ENCODE assay signal across 16 cellular contexts in genomic region chr1:179818260-179818659, GRCh38.
"Had no signal": no experiment of that assay in that cellular context is flagged by ENCODE, and none has a peak within 500 bp of the region (broad histone marks: within the 10 kb centered on the region; RNA-seq: fewer than 3 reads in every experiment).

No MANE protein-coding gene starts in this region.

- H2AFZ ChIP-seq: hepatocyte had no signal

- H3K4me3 ChIP-seq: hepatocyte, lung, prostate gland, right lobe of liver, spleen, thyroid gland had no signal

- H3K79me2 ChIP-seq: hepatocyte had no signal

- DNase-seq: activated CD4-positive, alpha-beta T cell treated with anti-CD3 and anti-CD28 coated beads, Interleukin-2, amount 50 U/mL, for 1 hour; activated CD8-positive, alpha-beta memory T cell treated with anti-CD3 and anti-CD28 coated beads for 24 hours; activated CD8-positive, alpha-beta memory T cell treated with anti-CD3 and anti-CD28 coated beads, Interleukin-2, amount 50 U/mL, for 48 hours; activated gamma-delta T cell; activated T-cell treated with anti-CD3 and anti-CD28 coated beads, Interleukin-2, amount 50 U/mL, for 48 hours; cerebellar nuclear complex; effector CD8-positive, alpha-beta T cell; right lobe of liver; stimulated activated naive B cell treated with anti-CD40 and anti-IgM and Interleukin-4, amounts not matched to agents 10 μg/mL and 1 μg/mL and 100 μg/mL, for 72 hours; T-helper 1 cell; T-helper 9 cell; thyroid gland had no signal

- H3K36me3 ChIP-seq: prostate gland, right lobe of liver, spleen, thyroid gland had no signal

- H3K27me3 ChIP-seq: hepatocyte, right lobe of liver, spleen, thyroid gland had no signal

- H3K27ac ChIP-seq: hepatocyte, prostate gland, right lobe of liver, thyroid gland had no signal

- H3K9me3 ChIP-seq: prostate gland, right lobe of liver, spleen, thyroid gland had no signal

- H3K4me2 ChIP-seq: hepatocyte had no signal
